12 cellular contexts compared by ENCODE assay signal in genomic region chr18:13610517-13610916, GRCh38.
DNase-seq lines count a peak whose midpoint lies in the region; FAIRE-seq and TF ChIP-seq lines count a peak whose summit lies in the region.
"Had no signal": no experiment of that assay in that cellular context is flagged by ENCODE, and none has a peak within 500 bp of the region (broad histone marks: within the 10 kb centered on the region; RNA-seq: fewer than 3 reads in every experiment).

No MANE protein-coding gene starts in this region.

- H3K27me3 Mint-ChIP-seq in CD14-positive monocyte (ENCODE audit: low read depth in 3 of 3) = peaks cover 27 to 37% (median 29%) of the 10 kb centered on the region in 3 donors

- no peak for TF ChIP-seq EP300 in Ishikawa (IDR thresholded peaks at IDR 0.05; ENCODE audit: borderline replicate concordance)

- no peak for TF ChIP-seq CTCF in CD14-positive monocyte (IDR thresholded peaks at IDR 0.05)

- H3K27ac Mint-ChIP-seq in CD14-positive monocyte = peak overlapping the region in 6 of 7 donors; percentile 56 to 93 (median 90)

- peak overlapping the region; percentile 98 for H3K27ac ChIP-seq in caudate nucleus (ENCODE audit: low read depth, low read length)
- H3K27ac ChIP-seq: cardiac muscle cell had no signal

- no peak for TF ChIP-seq POLR2A in H54 (IDR thresholded peaks at IDR 0.05; ENCODE audit: low read depth, low read length)

- H3K4me3 Mint-ChIP-seq in CD14-positive monocyte = peak overlapping the region; percentile 74 to 94

- no peak for TF ChIP-seq RAD21 in Ishikawa (IDR thresholded peaks at IDR 0.05; ENCODE audit: low read depth)

- peaks cover 24% of the 10 kb centered on the region in 2 donors for H3K36me3 Mint-ChIP-seq in CD14-positive monocyte

- intact Hi-C loops in CD14-positive monocyte (cut with micrococcal nuclease) (loop anchor here in 1 of 2 donors (5.0 kb wide), 1 partner anchor 43 kb away; no protein-coding TSS in a partner anchor), posterior vena cava (cut with DNase I) (loop anchor here in 1 of 2 donors (5.0 to 10.0 kb wide), 2 partner anchors 48 to 176 kb away; no protein-coding TSS in a partner anchor)

- FAIRE-seq in H54 (lab: Jason Lieb, UNC) = no peak

- H3K4me1 Mint-ChIP-seq in CD14-positive monocyte = peaks cover 59% of the 10 kb centered on the region

- H3K9me3 Mint-ChIP-seq in CD14-positive monocyte = peaks cover 0 to 7% (median 4%) of the 10 kb centered on the region in 7 donors

- no peak for DNase-seq in CD14-positive monocyte (ENCODE audit: low spot score)
- DNase-seq in caudate nucleus (lab: John Stamatoyannopoulos, UW) = no peak
- DNase-seq in posterior vena cava (ENCODE audit: low spot score) = peak; percentile 80
- DNase-seq in H54 (ENCODE audit: insufficient read length, low spot score) = no peak
- DNase-seq in NCI-H2081 (lab: John Stamatoyannopoulos, UW) = no peak
- DNase-seq in NCI-H446 (lab: John Stamatoyannopoulos, UW) = no peak
- no peak for DNase-seq in activated naive CD4-positive, alpha-beta T cell treated with Interleukin-2 at 50 U/mL for 16 hours
- DNase-seq: GF-D8; NCI-H510A treated with DMSO at 0.1 percent for 48 hours; stimulated activated CD4-positive, alpha-beta T cell treated with anti-CD3 and anti-CD28 coated beads, Interleukin-15, amount 100 ng/mL, for 24 hours had no signal

TF ChIP-seq in Ishikawa, 13 proteins besides CTCF, POLR2A, EP300 and RAD21:
- TF ChIP-seq USF1 (IDR thresholded peaks at IDR 0.05) (0 out of 2 replicates have a peak, but pooled peaks have one; percentile 6), TCF12 (IDR thresholded peaks at IDR 0.05; ENCODE audit: low read depth) (no peak)
